1 cellular context compared by ENCODE assay signal in genomic region chr4:121189811-121190210, GRCh38.
TF ChIP-seq lines count a peak whose summit lies in the region.

No MANE protein-coding gene starts in this region.

TF ChIP-seq in HepG2, 621 proteins besides CTCF, POLR2A, EP300 and RAD21 (continued from another document):
- TF ChIP-seq ZNF280B (CRISPR knock-in tag; IDR thresholded peaks at IDR 0.05; ENCODE audit: borderline replicate concordance) = no peak
- TF ChIP-seq HDAC6 (IDR thresholded peaks at IDR 0.05; ENCODE audit: low read depth, low read length) = no peak
- no peak for TF ChIP-seq NR0B2 (CRISPR knock-in tag; IDR thresholded peaks at IDR 0.05)
- TF ChIP-seq PHF21A (CRISPR knock-in tag; IDR thresholded peaks at IDR 0.05) = no peak
- no peak for TF ChIP-seq SIN3A (IDR thresholded peaks at IDR 0.05; ENCODE audit: borderline replicate concordance, low read depth, low read length)
- no peak for TF ChIP-seq ZKSCAN5 (CRISPR knock-in tag; IDR thresholded peaks at IDR 0.05)
- TF ChIP-seq NR2F2 (IDR thresholded peaks at IDR 0.05; ENCODE audit: borderline replicate concordance, low read depth) = no peak
- TF ChIP-seq TOE1 (CRISPR knock-in tag; IDR thresholded peaks at IDR 0.05) = no peak
- no peak for TF ChIP-seq ZNF335 (CRISPR knock-in tag; IDR thresholded peaks at IDR 0.05)
- no peak for TF ChIP-seq RFX1 (IDR thresholded peaks at IDR 0.05)
- no peak for TF ChIP-seq ZNF329 (CRISPR knock-in tag; IDR thresholded peaks at IDR 0.05; ENCODE audit: low read depth)
- no peak for TF ChIP-seq ZC3H13 (CRISPR knock-in tag; IDR thresholded peaks at IDR 0.05)
